29 cellular contexts compared by ENCODE assay signal in the genomic region with DNA sequence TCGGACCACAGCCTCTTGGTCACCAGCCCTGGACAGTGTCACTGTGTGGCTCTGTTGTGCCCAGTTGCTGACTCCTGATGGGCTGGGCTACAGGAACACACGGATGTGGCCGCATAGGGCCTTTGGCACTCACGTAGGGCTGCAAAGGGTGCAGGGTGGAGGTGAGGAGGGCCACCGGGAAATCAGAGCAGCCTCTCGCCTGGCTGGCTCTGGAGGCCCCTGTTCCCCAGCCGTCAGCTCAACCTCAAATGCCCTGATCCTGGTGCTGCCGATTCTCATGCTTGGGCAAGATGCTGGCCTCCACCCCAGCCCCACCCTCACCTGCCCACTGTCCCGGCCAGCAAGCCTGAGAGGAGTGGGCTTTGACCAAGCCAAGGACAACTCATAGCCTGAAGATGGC. TPM values are rescaled to one million over a fixed set of nuclear protein-coding genes. Genes with fewer than 3 reads are reported as not detected.
"Had no signal": no experiment of that assay in that cellular context is flagged by ENCODE, and none has a peak within 500 bp of the region (broad histone marks: within the 10 kb centered on the region; RNA-seq: fewer than 3 reads in every experiment).

No MANE protein-coding gene starts in this region.

- H3K36me3 ChIP-seq: left ventricle myocardium inferior, neutrophil, stomach, thyroid gland, transverse colon, upper lobe of left lung, vagina had no signal

- H3K27me3 ChIP-seq: neutrophil, testis, thyroid gland, transverse colon, upper lobe of left lung, vagina had no signal

- H3K9me3 ChIP-seq: left ventricle myocardium inferior, neutrophil, stomach, testis, thyroid gland, transverse colon, upper lobe of left lung, vagina had no signal

- H3K4me3 ChIP-seq: left ventricle myocardium inferior, lung, skin epidermis, stomach, testis, thyroid gland, transverse colon, upper lobe of left lung, vagina had no signal

- H3K4me1 ChIP-seq: left ventricle myocardium inferior, stomach, testis, transverse colon, upper lobe of left lung, vagina had no signal

- H3K9me3 Mint-ChIP-seq: mesothelial cell of epicardium; natural killer cell; stimulated activated naive B cell treated with anti-CD40 and anti-IgM and Interleukin-4, amounts not matched to agents 10 μg/mL and 1 μg/mL and 100 μg/mL, for 72 hours had no signal

- H3K27ac Mint-ChIP-seq: immature natural killer cell; mesothelial cell of epicardium; naive B cell; natural killer cell; progenitor cell of endocrine pancreas; stimulated activated naive B cell treated with anti-CD40 and anti-IgM and Interleukin-4, amounts not matched to agents 10 μg/mL and 1 μg/mL and 100 μg/mL, for 72 hours had no signal

- H3K4me3 Mint-ChIP-seq: immature natural killer cell; mesothelial cell of epicardium; naive B cell; natural killer cell; stimulated activated naive B cell treated with anti-CD40 and anti-IgM and Interleukin-4, amounts not matched to agents 10 μg/mL and 1 μg/mL and 100 μg/mL, for 72 hours had no signal

- FAIRE-seq: islet of Langerhans had no signal

- H3K27ac ChIP-seq: left ventricle myocardium inferior, neutrophil, skin epidermis, stomach, testis, thyroid gland, transverse colon, upper lobe of left lung, vagina had no signal

- H3K36me3 Mint-ChIP-seq: immature natural killer cell; mesothelial cell of epicardium; naive B cell; natural killer cell; stimulated activated naive B cell treated with anti-CD40 and anti-IgM and Interleukin-4, amounts not matched to agents 10 μg/mL and 1 μg/mL and 100 μg/mL, for 72 hours had no signal

- DNase-seq: hypothalamus; immature natural killer cell; left ventricle myocardium inferior; mesendoderm; naive B cell; natural killer cell; occipital lobe; retina; right cardiac atrium; stimulated activated CD4-positive, alpha-beta T cell treated with anti-CD3 and anti-CD28 coated beads, Interleukin-12 subunit alpha, Interleukin-12 subunit beta, amount 100 ng/mL, for 4 hours; stimulated activated CD4-positive, alpha-beta T cell treated with anti-CD3 and anti-CD28 coated beads, Interleukin-15, amount 100 ng/mL, for 24 hours; stimulated activated CD4-positive, alpha-beta T cell treated with anti-CD3 and anti-CD28 coated beads, Interleukin-2, amount 100 ng/mL, for 24 hours; stimulated activated CD4-positive, alpha-beta T cell treated with anti-CD3 and anti-CD28 coated beads, Interleukin-4, amount 100 ng/mL, for 1 hour; stimulated activated naive B cell treated with anti-CD40 and anti-IgM and Interleukin-4, amounts not matched to agents 10 μg/mL and 1 μg/mL and 100 μg/mL, for 72 hours; stimulated activated naive CD8-positive, alpha-beta T cell treated with anti-CD3 and anti-CD28 coated beads, Interleukin-15, Interleukin-2, amounts not matched to agents 100 U/mL and 50 U/mL, for 24 hours; stomach; testis; thyroid gland; transverse colon; upper lobe of left lung had no signal

RNA-seq across cellular contexts. Expression of a gene that starts 59.0 kb away (rescaled TPM):
- total RNA-seq: kidney epithelial cell, osteocyte, vagina had no signal
